Comparison of ENCODE assay signal across 9 cellular contexts in the genomic region with DNA sequence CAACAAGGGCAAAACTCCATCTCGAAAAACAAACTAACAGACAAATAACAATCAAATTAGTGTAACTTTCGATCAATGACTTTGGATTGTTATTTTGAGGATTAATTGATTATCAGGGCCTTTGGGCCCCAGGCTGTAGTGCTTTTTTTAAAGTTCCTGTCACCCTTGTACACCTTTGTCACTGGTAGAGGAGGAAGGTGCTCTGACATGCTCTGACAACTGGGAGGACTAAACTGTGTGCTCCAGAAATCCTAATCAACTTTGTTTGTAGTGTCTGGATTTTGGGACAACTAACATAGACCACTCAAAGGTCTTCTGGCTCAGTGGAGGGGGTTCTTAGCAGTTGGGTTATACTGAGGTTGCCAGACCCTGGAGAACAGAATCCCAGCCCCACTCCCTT. TPM values are rescaled to one million over a fixed set of nuclear protein-coding genes. Genes with fewer than 3 reads are reported as not detected.
DNase-seq lines count a peak whose midpoint lies in the region; ATAC-seq and TF ChIP-seq lines count a peak whose summit lies in the region.
"Had no signal": no experiment of that assay in that cellular context is flagged by ENCODE, and none has a peak within 500 bp of the region (broad histone marks: within the 10 kb centered on the region; RNA-seq: fewer than 3 reads in every experiment).

No MANE protein-coding gene starts in this region.

- TF ChIP-seq CTCF in DOHH2 (IDR thresholded peaks at IDR 0.05; ENCODE audit: low read depth, low read length, poor library complexity, severe bottlenecking) (no peak), RWPE2 (IDR thresholded peaks at IDR 0.05; ENCODE audit: poor library complexity, severe bottlenecking) (no peak)

- peaks cover 16% of the 10 kb centered on the region; the same call in 1 of the 2 replicates for H4K20me1 ChIP-seq in DOHH2 (ENCODE audit: control insufficient read depth, insufficient read depth, low read depth, low read length)

- H3K9me2 ChIP-seq in DOHH2 (replicated peaks; ENCODE audit: control insufficient read depth, low read length): no peaks in the 10 kb centered on the region

- H3K4me1 ChIP-seq in DOHH2 (ENCODE audit: control insufficient read depth, low read length): peaks cover 32% of the 10 kb centered on the region
- H3K4me1 ChIP-seq in RWPE2 (ENCODE audit: insufficient read depth, poor library complexity, severe bottlenecking): peaks cover 23% of the 10 kb centered on the region
- H3K4me1 ChIP-seq in rectal smooth muscle tissue (ENCODE audit: control insufficient read depth, insufficient read depth, low read length): peaks cover 6% of the 10 kb centered on the region

- no peak for ATAC-seq in RWPE2 (ENCODE audit: low read depth)
- no peak for ATAC-seq in GM21526 (IDR thresholded peaks at IDR 0.05; ENCODE audit: low FRiP score, unreplicated experiment)
- no peak for ATAC-seq in GM18520 (IDR thresholded peaks at IDR 0.05; ENCODE audit: unreplicated experiment)

- H3K27ac ChIP-seq in DOHH2 (ENCODE audit: low read depth, low read length) (no peak overlapping the region), RWPE2 (ENCODE audit: poor library complexity, severe bottlenecking) (peak overlapping the region; percentile 90), rectal smooth muscle tissue (ENCODE audit: low read depth, low read length) (peak overlapping the region; percentile 2)

- H3F3A ChIP-seq in DOHH2 (ENCODE audit: control insufficient read depth, insufficient read depth): no peaks in the 10 kb centered on the region

- H3K9me3 ChIP-seq in DOHH2 (ENCODE audit: control insufficient read depth, insufficient read depth, low read length): no peaks in the 10 kb centered on the region
- H3K9me3 ChIP-seq in RWPE2 (ENCODE audit: severe bottlenecking): no peaks in the 10 kb centered on the region
- H3K9me3 ChIP-seq: adrenal gland had no signal

- H3K36me3 ChIP-seq in DOHH2 (ENCODE audit: control insufficient read depth, low read length) (peaks cover 24% of the 10 kb centered on the region), RWPE2 (ENCODE audit: low read depth) (peaks cover 41% of the 10 kb centered on the region), rectal smooth muscle tissue (ENCODE audit: control insufficient read depth, insufficient read depth, low read length) (peaks cover 4% of the 10 kb centered on the region)

- no peak overlapping the region for H3K9ac ChIP-seq in rectal smooth muscle tissue (ENCODE audit: low read length)

- peak overlapping the region; percentile 73 for H3K4me3 ChIP-seq in DOHH2 (ENCODE audit: low read length)
- peak overlapping the region; percentile 66 for H3K4me3 ChIP-seq in RWPE2 (ENCODE audit: severe bottlenecking)
- peak overlapping the region; percentile 96 for H3K4me3 ChIP-seq in rectal smooth muscle tissue (ENCODE audit: low read length)

- H3K79me2 ChIP-seq in DOHH2 (ENCODE audit: control insufficient read depth, low read length): peaks cover 67% of the 10 kb centered on the region

- DNase-seq in RWPE2 (ENCODE audit: low spot score): no peak
- peak; percentile 0 for DNase-seq in fibroblast of gingiva (ENCODE audit: low read depth)
- DNase-seq in NCI-H1436 treated with DMSO at 0.1 percent for 48 hours (lab: John Stamatoyannopoulos, UW): no peak
- no peak for DNase-seq in ureter (ENCODE audit: low spot score)
- DNase-seq: adrenal gland had no signal

- peak overlapping the region; percentile 91 for H3K4me2 ChIP-seq in DOHH2 (ENCODE audit: low read length)

- H3K27me3 ChIP-seq in DOHH2 (ENCODE audit: control insufficient read depth, low read length) (peaks cover 22% of the 10 kb centered on the region), RWPE2 (ENCODE audit: insufficient read depth, poor library complexity, severe bottlenecking) (no peaks in the 10 kb centered on the region), rectal smooth muscle tissue (ENCODE audit: control insufficient read depth, insufficient read depth, low read length) (no peaks in the 10 kb centered on the region)
- H3K27me3 ChIP-seq: adrenal gland had no signal

RNA-seq across cellular contexts. Expression of gene TXN, which starts 1.8 kb away (rescaled TPM):
- 170 TPM for total RNA-seq in ureter

RNA-seq across cellular contexts. Expression of gene C9orf152, which starts 46.5 kb away (rescaled TPM):
- total RNA-seq in ureter: 6.7 TPM
- total RNA-seq: adrenal gland had no signal
